24 cellular contexts compared by ENCODE assay signal in genomic region chr3:194178128-194178527, GRCh38. TPM values are rescaled to one million over a fixed set of nuclear protein-coding genes. Genes with fewer than 3 reads are reported as not detected.
A peak's percentile ranks its signal among the peaks of the same experiment; 100 is the strongest.
DNase-seq lines count a peak whose midpoint lies in the region; ATAC-seq, FAIRE-seq and TF ChIP-seq lines count a peak whose summit lies in the region.
"Had no signal": no experiment of that assay in that cellular context is flagged by ENCODE, and none has a peak within 500 bp of the region (broad histone marks: within the 10 kb centered on the region; RNA-seq: fewer than 3 reads in every experiment).

No MANE protein-coding gene starts in this region.

- H3K9me3 Mint-ChIP-seq in nephron: peaks cover 3% of the 10 kb centered on the region
- H3K9me3 Mint-ChIP-seq: CD4-positive, alpha-beta T cell; CD8-positive, alpha-beta T cell had no signal

- H3K36me3 Mint-ChIP-seq in nephron (ENCODE audit: low read depth): no peaks in the 10 kb centered on the region
- H3K36me3 Mint-ChIP-seq: CD8-positive, alpha-beta T cell had no signal

- TF ChIP-seq CTCF in HepG2 (CRISPR knock-in tag; IDR thresholded peaks at IDR 0.05) (no peak), right lobe of liver (IDR thresholded peaks at IDR 0.05) (no peak), K562 (IDR thresholded peaks at IDR 0.05 in 2 of 3, conservative IDR thresholded peaks at IDR 0.05 in 1 of 3; ENCODE audit: insufficient read depth in 2 of 3, low read depth in 1 of 3, low read length in 3 of 3) (no peak), nephron (IDR thresholded peaks at IDR 0.05; ENCODE audit: unreplicated experiment in 3 of 3) (no peak), parathyroid adenoma (IDR thresholded peaks at IDR 0.05) (no peak), SK-N-SH (IDR thresholded peaks at IDR 0.05) (no peak)

- H3K4me3 ChIP-seq in HepG2 (replicated peaks in 1 of 3; ENCODE audit: insufficient read depth in 1 of 3, low read depth in 2 of 3, low read length in 3 of 3): no peak overlapping the region
- H3K4me3 ChIP-seq in right lobe of liver: no peak overlapping the region
- no peak overlapping the region for H3K4me3 ChIP-seq in K562
- H3K4me3 ChIP-seq in parathyroid adenoma (ENCODE audit: low read depth, low read length): peak overlapping the region; percentile 15
- no peak overlapping the region for H3K4me3 ChIP-seq in SK-N-SH (ENCODE audit: low read depth in 2 of 2, low read length in 1 of 2)
- H3K4me3 ChIP-seq: BLaER1 had no signal

- H3K36me3 ChIP-seq in HepG2 (replicated peaks in 1 of 2; ENCODE audit: control insufficient read depth in 1 of 2, insufficient read depth in 2 of 2, low read length in 2 of 2): no peaks in the 10 kb centered on the region
- H3K36me3 ChIP-seq in right lobe of liver: no peaks in the 10 kb centered on the region
- no peaks in the 10 kb centered on the region for H3K36me3 ChIP-seq in K562 (ENCODE audit: control insufficient read depth, insufficient read depth, low read length)
- H3K36me3 ChIP-seq in parathyroid adenoma (ENCODE audit: control insufficient read depth, insufficient read depth, low read length): no peaks in the 10 kb centered on the region
- no peaks in the 10 kb centered on the region for H3K36me3 ChIP-seq in SK-N-SH (replicated peaks in 1 of 2; ENCODE audit: control insufficient read depth in 1 of 2, insufficient read depth in 2 of 2, low read length in 1 of 2)
- H3K36me3 ChIP-seq: BE2C, BLaER1 had no signal

- DNase-seq in HepG2 (ENCODE audit: low spot score): no peak
- DNase-seq in right lobe of liver: no peak
- DNase-seq in K562 (ENCODE audit: extremely low read depth in 1 of 4, low spot score in 3 of 4): no peak
- DNase-seq in SK-N-SH: no peak
- DNase-seq in NCI-H748 (lab: John Stamatoyannopoulos, UW; ENCODE audit: unreplicated experiment): no peak
- DNase-seq in cardiac septum (ENCODE audit: low spot score): no peak
- DNase-seq: 8988T; ACHN; BE2C; C1 segment of cervical spinal cord; Caco-2; Calu3; CD4-positive, alpha-beta T cell; CD8-positive, alpha-beta T cell; DMS79 treated with DMSO at 0.1 percent for 48 hours; GF-D8 had no signal

- TF ChIP-seq EP300 in HepG2 (IDR thresholded peaks at IDR 0.05; ENCODE audit: low read depth in 2 of 2, low read length in 2 of 2) (no peak), HepG2 (CRISPR knock-in tag; IDR thresholded peaks at IDR 0.05; ENCODE audit: borderline replicate concordance) (no peak), K562 (IDR thresholded peaks at IDR 0.05; ENCODE audit: low read length) (no peak), SK-N-SH (IDR thresholded peaks at IDR 0.05; ENCODE audit: borderline replicate concordance in 1 of 2, low read depth in 1 of 2, low read length in 1 of 2) (no peak)

- H3K27ac Mint-ChIP-seq in nephron: peak overlapping the region in 2 of 3 experiments; percentile 34 to 37
- H3K27ac Mint-ChIP-seq: CD4-positive, alpha-beta T cell; CD8-positive, alpha-beta T cell had no signal

- H3K4me1 Mint-ChIP-seq in nephron: peaks cover 40% of the 10 kb centered on the region

- no peaks in the 10 kb centered on the region for H3K9me1 ChIP-seq in K562 (ENCODE audit: control insufficient read depth, insufficient read depth, low read length)

- no peak for FAIRE-seq in HepG2 (lab: Jason Lieb, UNC)
- FAIRE-seq in K562 (lab: Jason Lieb, UNC): no peak
- FAIRE-seq: A204.1, D721Med, G401.6, GM12891, GM19239 had no signal

- H4K20me1 ChIP-seq in HepG2 (ENCODE audit: insufficient read depth, low read length) (no peaks in the 10 kb centered on the region), K562 (replicated peaks; ENCODE audit: control insufficient read depth, insufficient read depth, low read length) (no peaks in the 10 kb centered on the region), SK-N-SH (ENCODE audit: insufficient read depth) (no peaks in the 10 kb centered on the region)
- H4K20me1 ChIP-seq: BLaER1 had no signal

- no peaks in the 10 kb centered on the region for H3K4me1 ChIP-seq in HepG2 (ENCODE audit: insufficient read depth, low read length)
- no peaks in the 10 kb centered on the region for H3K4me1 ChIP-seq in right lobe of liver
- H3K4me1 ChIP-seq in K562 (replicated peaks in 1 of 2; ENCODE audit: control insufficient read depth in 2 of 2, insufficient read depth in 2 of 2, low read length in 2 of 2): peaks cover 18 to 19% of the 10 kb centered on the region in 2 experiments
- H3K4me1 ChIP-seq in parathyroid adenoma: peaks cover 37% of the 10 kb centered on the region
- H3K4me1 ChIP-seq in SK-N-SH (ENCODE audit: control insufficient read depth in 1 of 2, insufficient read depth in 2 of 2, low read depth in 1 of 2, low read length in 1 of 2): no peaks in the 10 kb centered on the region; a peak in 1 of 4 replicates
- H3K4me1 ChIP-seq: BE2C, BLaER1, Caco-2 had no signal

- H3K4me3 Mint-ChIP-seq in nephron: no peak overlapping the region
- H3K4me3 Mint-ChIP-seq: CD4-positive, alpha-beta T cell; CD8-positive, alpha-beta T cell had no signal

- POLR2A ChIA-PET in HepG2 (lab: Yijun Ruan, JAX) (no interaction called here), K562 (lab: Yijun Ruan, JAX) (interaction anchor here (0.7 kb wide), 3 partner anchors 9 to 42 kb away, joined by 3 read pairs; partner anchors contain the start of gene HES1), SK-N-SH (lab: Yijun Ruan, JAX) (no interaction called here)

- H3K27ac ChIP-seq in HepG2 (ENCODE audit: extremely low read length, insufficient read depth, low read length): no peak overlapping the region
- H3K27ac ChIP-seq in right lobe of liver: no peak overlapping the region
- no peak overlapping the region for H3K27ac ChIP-seq in K562 (ENCODE audit: extremely low read depth, low read depth, low read length)
- H3K27ac ChIP-seq in parathyroid adenoma: peak overlapping the region; percentile 96
- no peak overlapping the region for H3K27ac ChIP-seq in SK-N-SH (ENCODE audit: low read depth in 2 of 2, low read length in 1 of 2)
- H3K27ac ChIP-seq: BLaER1 had no signal

- CTCF ChIA-PET in HepG2 (lab: Yijun Ruan, JAX; ENCODE audit: low intra/inter-chr PET ratio, low total read pairs) (no interaction called here), K562 (lab: Yijun Ruan, JAX; ENCODE audit: low intra/inter-chr PET ratio) (no interaction called here), SK-N-SH (lab: Yijun Ruan, JAX) (no interaction called here)

- H3K9me2 ChIP-seq in SK-N-SH: no peaks in the 10 kb centered on the region

- no peak overlapping the region for H3K9ac ChIP-seq in HepG2 (ENCODE audit: insufficient read depth, low read depth, low read length)
- no peak overlapping the region for H3K9ac ChIP-seq in K562 (ENCODE audit: insufficient read depth in 1 of 2, low read depth in 2 of 2, low read length in 2 of 2)
- H3K9ac ChIP-seq in parathyroid adenoma: no peak overlapping the region
- no peak overlapping the region for H3K9ac ChIP-seq in SK-N-SH
- H3K9ac ChIP-seq: BLaER1 had no signal

- in situ Hi-C loops in HepG2 (cut with HindIII; ENCODE audit: extremely low pct_ligation_motif_present, low pct_unique_long_range_greater_than_20kb) (no loop called here), K562 (cut with MboI) (no loop called here)

- 10% methylated on average over 4 of the region's 4 CpGs for WGBS in HepG2 (ENCODE audit: low lambda C conversion rate)
- 73% methylated on average over 4 of the region's 4 CpGs for WGBS in right lobe of liver (ENCODE audit: insufficient coverage, low coverage, low lambda C conversion rate, missing lambda C conversion rate)
- 54% methylated on average over 4 of the region's 4 CpGs for WGBS in K562 (ENCODE audit: insufficient coverage, low coverage, missing lambda C conversion rate)
- WGBS in SK-N-SH (ENCODE audit: low lambda C conversion rate): 69% methylated on average over 4 of the region's 4 CpGs

- H3K79me2 ChIP-seq in HepG2 (ENCODE audit: insufficient read depth, low read length) (no peaks in the 10 kb centered on the region), K562 (ENCODE audit: control insufficient read depth, insufficient read depth, low read length) (no peaks in the 10 kb centered on the region), parathyroid adenoma (no peaks in the 10 kb centered on the region), SK-N-SH (ENCODE audit: insufficient read depth) (no peaks in the 10 kb centered on the region)

- H3K4me2 ChIP-seq in HepG2 (ENCODE audit: low read depth, low read length): no peak overlapping the region
- no peak overlapping the region for H3K4me2 ChIP-seq in K562 (ENCODE audit: insufficient read depth, low read length)
- peak overlapping the region; percentile 50 for H3K4me2 ChIP-seq in parathyroid adenoma (ENCODE audit: low read length)
- no peak overlapping the region for H3K4me2 ChIP-seq in SK-N-SH
- H3K4me2 ChIP-seq: BLaER1 had no signal

- intact Hi-C loops in HepG2 (cut with micrococcal nuclease; ENCODE audit: unreplicated experiment) (no loop called here), right lobe of liver (cut with DNase I) (no loop called here), K562 (cut with micrococcal nuclease) (no loop called here), cardiac septum (cut with DNase I) (no loop called here)

- no peak overlapping the region for H2AFZ ChIP-seq in HepG2 (ENCODE audit: low read length)
- peak overlapping the region; percentile 83 for H2AFZ ChIP-seq in K562 (ENCODE audit: low read depth, low read length)
- no peak overlapping the region for H2AFZ ChIP-seq in parathyroid adenoma
- H2AFZ ChIP-seq in SK-N-SH (ENCODE audit: low read depth): no peak overlapping the region

- H3K27me3 Mint-ChIP-seq in nephron (ENCODE audit: low read depth): peaks cover 49% of the 10 kb centered on the region
- H3K27me3 Mint-ChIP-seq: CD4-positive, alpha-beta T cell had no signal

- H3K27me3 ChIP-seq in HepG2 (ENCODE audit: control insufficient read depth in 1 of 2, insufficient read depth in 2 of 2, low read length in 2 of 2) (peaks cover 1 to 22% of the 10 kb centered on the region in 2 experiments; a peak in 2 of 5 replicates), right lobe of liver (no peaks in the 10 kb centered on the region), K562 (ENCODE audit: control insufficient read depth in 2 of 2, insufficient read depth in 2 of 2, low read length in 2 of 2) (no peaks in the 10 kb centered on the region), parathyroid adenoma (ENCODE audit: control insufficient read depth, insufficient read depth, low read length) (no peaks in the 10 kb centered on the region), SK-N-SH (ENCODE audit: insufficient read depth) (no peaks in the 10 kb centered on the region)
- H3K27me3 ChIP-seq: BE2C, BLaER1 had no signal

- TF ChIP-seq POLR2A in HepG2 (IDR thresholded peaks at IDR 0.05; ENCODE audit: insufficient read depth in 1 of 2, low read depth in 2 of 2, low read length in 2 of 2): no peak
- no peak for TF ChIP-seq POLR2A in right lobe of liver (IDR thresholded peaks at IDR 0.05)
- no peak for TF ChIP-seq POLR2A in K562 (conservative IDR thresholded peaks at IDR 0.05)

- BruUV-seq in HepG2 (replicated peaks; lab: Mats Ljungman, UMichigan): no TSS peak
- BruUV-seq in K562 (replicated peaks; lab: Mats Ljungman, UMichigan): no TSS peak

- no peak for ATAC-seq in HepG2
- no peak for ATAC-seq in right lobe of liver
- no peak for ATAC-seq in K562
- ATAC-seq: CD8-positive, alpha-beta T cell had no signal

- H3K9me3 ChIP-seq in HepG2 (ENCODE audit: low read length): no peaks in the 10 kb centered on the region
- no peaks in the 10 kb centered on the region for H3K9me3 ChIP-seq in right lobe of liver
- no peaks in the 10 kb centered on the region for H3K9me3 ChIP-seq in K562 (replicated peaks; ENCODE audit: control insufficient read depth, insufficient read depth, low read depth, low read length)
- H3K9me3 ChIP-seq in parathyroid adenoma (ENCODE audit: control insufficient read depth, low read length): no peaks in the 10 kb centered on the region
- H3K9me3 ChIP-seq in SK-N-SH: no peaks in the 10 kb centered on the region
- H3K9me3 ChIP-seq: BE2C, BLaER1, Caco-2 had no signal

- no peaks in the 10 kb centered on the region for H3F3A ChIP-seq in SK-N-SH (replicated peaks; ENCODE audit: insufficient read depth)

- no peak for TF ChIP-seq RAD21 in HepG2 (CRISPR knock-in tag; IDR thresholded peaks at IDR 0.05)
- no peak for TF ChIP-seq RAD21 in K562 (CRISPR knock-in tag; conservative IDR thresholded peaks at IDR 0.05 in 1 of 2, IDR thresholded peaks at IDR 0.05 in 1 of 2)
- no peak for TF ChIP-seq RAD21 in SK-N-SH (IDR thresholded peaks at IDR 0.05; ENCODE audit: low read length)

RNA-seq across cellular contexts. Expression of gene HES1, which starts 42.2 kb away (rescaled TPM):
- total RNA-seq in HepG2 (2016; rRNA removed; fragmentation: Illumina TruSeq; extraction: Trizol) (15.0 and 19.8 TPM in 2 replicates), right lobe of liver (10 to 100 TPM; 12.9 to 40.3 (median 23.4) TPM), K562 (2014; rRNA removed) (37.0 and 46.8 TPM in 2 replicates), K562 (2014; rRNA removed; fragmentation: Illumina TruSeq; extraction: Trizol) (17.7 and 17.8 TPM in 2 replicates), K562 (2015; rRNA removed; fragmentation: Illumina TruSeq; extraction: Trizol) (24.0 and 24.9 TPM in 2 replicates), K562 (2021) (30.5 and 39.1 TPM in 2 replicates), cardiac septum (24.4 TPM)
- total RNA-seq in HepG2 (2016; cell fraction: cytosol; rRNA removed; fragmentation: Illumina TruSeq; extraction: Trizol; ENCODE audit: low read depth): 16.2 and 16.8 TPM in 2 replicates
- 14.9 and 18.9 TPM in 2 replicates for total RNA-seq in HepG2 (2016; cell fraction: insoluble cytoplasmic fraction; rRNA removed; fragmentation: Illumina TruSeq; extraction: Trizol)
- total RNA-seq in HepG2 (2016; cell fraction: membrane; rRNA removed; fragmentation: Illumina TruSeq; extraction: Trizol): 17.2 and 18.1 TPM in 2 replicates
- total RNA-seq in HepG2 (2016; cell fraction: nucleus; rRNA removed; fragmentation: Illumina TruSeq; extraction: Trizol): 20.8 and 25.5 TPM in 2 replicates
- polyA plus RNA-seq in HepG2 (2011; rRNA removed) (15.4 and 16.6 TPM in 2 replicates), K562 (2011; rRNA removed) (4.8 and 9.0 TPM in 2 replicates), K562 (2014; fragmentation: Illumina TruSeq; extraction: Trizol) (16.7 and 19.3 TPM in 2 replicates), K562 (2014; fragmentation: Nextera tagmentation; extraction: Ambion mirVana) (1 to 10 TPM; 3.4 to 6.3 TPM), K562 (2014; rRNA removed) (23.1 and 32.2 TPM in 2 replicates), SK-N-SH (2012; rRNA removed) (152 and 225 TPM in 2 replicates)
- 13.8 and 15.8 TPM in 2 replicates for polyA plus RNA-seq in HepG2 (2011; cell fraction: cytosol; rRNA removed)
- polyA plus RNA-seq in HepG2 (2011; cell fraction: nucleus; rRNA removed): 27.8 and 33.4 TPM in 2 replicates
- polyA plus RNA-seq in HepG2 (2012): 20.4 and 25.8 TPM in 2 replicates
- polyA plus RNA-seq in HepG2 (2016; cell fraction: cytosol; fragmentation: Illumina TruSeq; extraction: Trizol; ENCODE audit: low read depth): 3.5 and 4.3 TPM in 2 replicates
- polyA plus RNA-seq in HepG2 (2016; cell fraction: insoluble cytoplasmic fraction; fragmentation: Illumina TruSeq; extraction: Trizol; ENCODE audit: low read depth): 14.5 and 15.2 TPM in 2 replicates
- polyA plus RNA-seq in HepG2 (2016; cell fraction: membrane; fragmentation: Illumina TruSeq; extraction: Trizol; ENCODE audit: low read depth): 4.3 and 4.5 TPM in 2 replicates
- polyA plus RNA-seq in HepG2 (2016; cell fraction: nucleus; fragmentation: Illumina TruSeq; extraction: Trizol; ENCODE audit: insufficient read depth, low read depth): 31.4 and 34.9 TPM in 2 replicates
- polyA minus RNA-seq in HepG2 (2011; rRNA and poly(A)+ RNA removed; ENCODE audit: low replicate concordance): 4.8 and 36.7 TPM in 2 replicates
- 37.8 and 44.8 TPM in 2 replicates for polyA minus RNA-seq in HepG2 (2011; cell fraction: cytosol; rRNA and poly(A)+ RNA removed)
- polyA minus RNA-seq in HepG2 (2011; cell fraction: nucleus; rRNA and poly(A)+ RNA removed): 45.6 and 54.7 TPM in 2 replicates
- 7.6 and 9.1 TPM in 2 replicates for total RNA-seq in K562 (2011; cell fraction: chromatin; rRNA removed; ENCODE audit: low replicate concordance)
- total RNA-seq in K562 (2011; cell fraction: nucleolus; rRNA removed): 13.3 and 13.7 TPM in 2 replicates
- 10.1 and 12.0 TPM in 2 replicates for total RNA-seq in K562 (2011; cell fraction: nucleoplasm; rRNA removed)
- 4.5 and 21.4 TPM in 2 replicates for polyA plus RNA-seq in K562 (2011; cell fraction: cytosol; rRNA removed)
- 7.4 and 25.5 TPM in 2 replicates for polyA plus RNA-seq in K562 (2011; cell fraction: nucleus; rRNA removed)
- polyA plus RNA-seq in K562 (2012): 45.6 and 82.2 TPM in 2 replicates
- 2.8 and 7.0 TPM in 2 replicates for polyA minus RNA-seq in K562 (2011; rRNA and poly(A)+ RNA removed)
- 7.7 and 23.0 TPM in 2 replicates for polyA minus RNA-seq in K562 (2011; cell fraction: cytosol; rRNA and poly(A)+ RNA removed)
- 12.7 and 22.8 TPM in 2 replicates for polyA minus RNA-seq in K562 (2011; cell fraction: nucleus; rRNA and poly(A)+ RNA removed)
- polyA plus RNA-seq in SK-N-SH (2012; cell fraction: cytosol; rRNA removed): 98.1 and 119 TPM in 2 replicates
- 440 and 504 TPM in 2 replicates for polyA plus RNA-seq in SK-N-SH (2012; cell fraction: nucleus; rRNA removed)

Comparison
In these comparisons a context has a peak if more than half of its experiments do, and no peak if none do; other contexts are left out.
1. Of the 241 proteins assayed by ChIP-seq in both HepG2 and K562: peak only in HepG2: none; only in K562: ADNP; in both: none; in neither: 239; mixed calls (peak in some experiments, not most) for 1.